In the genomic region with DNA sequence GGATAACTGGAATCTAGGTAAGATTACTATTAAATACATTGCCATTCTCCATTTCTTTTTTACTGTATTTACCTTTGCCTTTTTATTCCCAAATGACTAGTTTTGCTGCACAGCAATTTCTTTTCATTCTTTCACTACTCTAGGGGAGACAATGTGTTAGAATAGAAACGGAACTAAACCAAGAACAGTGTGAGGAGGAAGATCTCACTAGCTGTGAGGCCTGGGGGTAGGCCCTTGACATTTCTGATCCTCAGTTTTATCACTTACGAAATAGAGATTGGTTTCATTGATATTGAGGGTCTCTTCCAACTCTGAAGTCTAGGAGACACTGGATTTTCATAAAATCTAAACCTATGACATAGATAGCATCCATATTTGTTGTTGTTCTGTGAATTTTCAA, we compare ENCODE assay signal across 26 cellular contexts.
"Had no signal": no experiment of that assay in that cellular context is flagged by ENCODE, and none has a peak within 500 bp of the region (broad histone marks: within the 10 kb centered on the region; RNA-seq: fewer than 3 reads in every experiment).

No MANE protein-coding gene starts in this region.

- H3K4me3 Mint-ChIP-seq: activated CD4-positive, alpha-beta memory T cell treated with anti-CD3 and anti-CD28 coated beads, Interleukin-2, amount 10 ng/mL, durations not matched to agents 7 days and 5 days; activated CD4-positive, alpha-beta T cell treated with anti-CD3 and anti-CD28 coated beads, Interleukin-2, amount 10 ng/mL, durations not matched to agents 7 days and 5 days; activated CD8-positive, alpha-beta memory T cell treated with anti-CD3 and anti-CD28 coated beads, Interleukin-2, amount 10 ng/mL, durations not matched to agents 7 days and 5 days; activated naive CD4-positive, alpha-beta T cell treated with anti-CD3 and anti-CD28 coated beads, Interleukin-2, amount 50 U/mL, for 24 hours; activated naive CD8-positive, alpha-beta T cell treated with anti-CD3 and anti-CD28 coated beads, Interleukin-2, amount 50 U/mL, for 24 hours; nephron progenitor cell; stimulated activated naive CD8-positive, alpha-beta T cell treated with anti-CD3 and anti-CD28 coated beads, Interleukin-15, Interleukin-2, amounts not matched to agents 100 ng/mL and 50 ng/mL, for 24 hours; type B pancreatic cell had no signal

- H3K9me3 Mint-ChIP-seq: activated CD4-positive, alpha-beta memory T cell treated with anti-CD3 and anti-CD28 coated beads, Interleukin-2, amount 10 ng/mL, durations not matched to agents 7 days and 5 days; activated naive CD4-positive, alpha-beta T cell treated with anti-CD3 and anti-CD28 coated beads, Interleukin-2, amount 50 U/mL, for 24 hours; activated naive CD8-positive, alpha-beta T cell treated with anti-CD3 and anti-CD28 coated beads, Interleukin-2, amount 50 U/mL, for 24 hours; nephron progenitor cell had no signal

- H3K4me1 ChIP-seq: left lung, uterus had no signal

- H3K27ac ChIP-seq: left lung, lower lobe of right lung, neutrophil, uterus, WERI-Rb-1 had no signal

- H3K27me3 ChIP-seq: esophagus squamous epithelium, left lung, neutrophil, uterus had no signal

- H3K27me3 Mint-ChIP-seq: activated CD4-positive, alpha-beta memory T cell treated with anti-CD3 and anti-CD28 coated beads, Interleukin-2, amount 10 ng/mL, durations not matched to agents 7 days and 5 days; activated CD4-positive, alpha-beta T cell treated with anti-CD3 and anti-CD28 coated beads, Interleukin-2, amount 10 ng/mL, durations not matched to agents 7 days and 5 days; activated CD8-positive, alpha-beta memory T cell treated with anti-CD3 and anti-CD28 coated beads, Interleukin-2, amount 10 ng/mL, durations not matched to agents 7 days and 5 days; activated naive CD4-positive, alpha-beta T cell treated with anti-CD3 and anti-CD28 coated beads, Interleukin-2, amount 50 U/mL, for 24 hours; activated naive CD8-positive, alpha-beta T cell treated with anti-CD3 and anti-CD28 coated beads, Interleukin-2, amount 50 U/mL, for 24 hours; progenitor cell of endocrine pancreas; stimulated activated naive CD8-positive, alpha-beta T cell treated with anti-CD3 and anti-CD28 coated beads, Interleukin-15, Interleukin-2, amounts not matched to agents 100 ng/mL and 50 ng/mL, for 24 hours; type B pancreatic cell had no signal

- ATAC-seq: activated CD8-positive, alpha-beta memory T cell treated with anti-CD3 and anti-CD28 coated beads, Interleukin-2, amount 10 ng/mL, durations not matched to agents 7 days and 5 days; activated naive CD8-positive, alpha-beta T cell treated with anti-CD3 and anti-CD28 coated beads, Interleukin-2, amount 50 U/mL, for 24 hours; left lung; lower lobe of right lung; mucosa of descending colon; sciatic nerve had no signal

- DNase-seq: activated CD4-positive, alpha-beta memory T cell treated with anti-CD3 and anti-CD28 coated beads, Interleukin-2, amount 10 ng/mL, durations not matched to agents 7 days and 5 days; activated CD4-positive, alpha-beta T cell treated with anti-CD3 and anti-CD28 coated beads for 1 hour; activated CD4-positive, alpha-beta T cell treated with anti-CD3 and anti-CD28 coated beads, Interleukin-2, amount 10 ng/mL, durations not matched to agents 7 days and 5 days; activated CD8-positive, alpha-beta memory T cell treated with anti-CD3 and anti-CD28 coated beads, Interleukin-2, amount 10 ng/mL, durations not matched to agents 7 days and 5 days; activated naive CD8-positive, alpha-beta T cell treated with anti-CD3 and anti-CD28 coated beads, Interleukin-2, amount 50 U/mL, for 24 hours; activated T-cell treated with anti-CD3 and anti-CD28 coated beads, Interleukin-2, amount 50 U/mL, for 48 hours; caudate nucleus; esophagus squamous epithelium; left lung; lower lobe of right lung; mucosa of descending colon; nephron progenitor cell; stimulated activated CD4-positive, alpha-beta T cell treated with anti-CD3 and anti-CD28 coated beads, Interleukin-12 subunit alpha, Interleukin-12 subunit beta, amount 100 ng/mL, for 4 hours; stimulated activated CD4-positive, alpha-beta T cell treated with anti-CD3 and anti-CD28 coated beads, Interleukin-4, amount 100 ng/mL, for 1 hour; T-helper 1 cell; T-helper 9 cell; uterus; WERI-Rb-1 had no signal

- H3K4me3 ChIP-seq: esophagus squamous epithelium, left lung, lower lobe of right lung, mucosa of descending colon, skin epidermis, uterus had no signal

- H3K36me3 Mint-ChIP-seq: activated CD8-positive, alpha-beta memory T cell treated with anti-CD3 and anti-CD28 coated beads, Interleukin-2, amount 10 ng/mL, durations not matched to agents 7 days and 5 days; activated naive CD4-positive, alpha-beta T cell treated with anti-CD3 and anti-CD28 coated beads, Interleukin-2, amount 50 U/mL, for 24 hours had no signal

- H3K36me3 ChIP-seq: left lung, lower lobe of right lung, neutrophil, uterus, WERI-Rb-1 had no signal

- H3K9me3 ChIP-seq: esophagus squamous epithelium, left lung, lower lobe of right lung, mucosa of descending colon, neutrophil, uterus had no signal

- H3K27ac Mint-ChIP-seq: activated CD4-positive, alpha-beta memory T cell treated with anti-CD3 and anti-CD28 coated beads, Interleukin-2, amount 10 ng/mL, durations not matched to agents 7 days and 5 days; activated CD4-positive, alpha-beta T cell treated with anti-CD3 and anti-CD28 coated beads, Interleukin-2, amount 10 ng/mL, durations not matched to agents 7 days and 5 days; activated CD8-positive, alpha-beta memory T cell treated with anti-CD3 and anti-CD28 coated beads, Interleukin-2, amount 10 ng/mL, durations not matched to agents 7 days and 5 days; activated naive CD4-positive, alpha-beta T cell treated with anti-CD3 and anti-CD28 coated beads, Interleukin-2, amount 50 U/mL, for 24 hours; activated naive CD8-positive, alpha-beta T cell treated with anti-CD3 and anti-CD28 coated beads, Interleukin-2, amount 50 U/mL, for 24 hours; activated T-helper 2 cell treated with anti-CD3 and anti-CD28 coated beads, Interferon-gamma antibody, Interleukin-2, Interleukin-4, amounts not matched to agents 10 μg/mL and 5 μg/mL and 100 μg/mL, durations not matched to agents 14 hours and 24 hours and 36 hours; nephron progenitor cell; progenitor cell of endocrine pancreas; stimulated activated naive CD8-positive, alpha-beta T cell treated with anti-CD3 and anti-CD28 coated beads, Interleukin-15, Interleukin-2, amounts not matched to agents 100 ng/mL and 50 ng/mL, for 24 hours had no signal
